8 cellular contexts compared by ENCODE assay signal in the genomic region with DNA sequence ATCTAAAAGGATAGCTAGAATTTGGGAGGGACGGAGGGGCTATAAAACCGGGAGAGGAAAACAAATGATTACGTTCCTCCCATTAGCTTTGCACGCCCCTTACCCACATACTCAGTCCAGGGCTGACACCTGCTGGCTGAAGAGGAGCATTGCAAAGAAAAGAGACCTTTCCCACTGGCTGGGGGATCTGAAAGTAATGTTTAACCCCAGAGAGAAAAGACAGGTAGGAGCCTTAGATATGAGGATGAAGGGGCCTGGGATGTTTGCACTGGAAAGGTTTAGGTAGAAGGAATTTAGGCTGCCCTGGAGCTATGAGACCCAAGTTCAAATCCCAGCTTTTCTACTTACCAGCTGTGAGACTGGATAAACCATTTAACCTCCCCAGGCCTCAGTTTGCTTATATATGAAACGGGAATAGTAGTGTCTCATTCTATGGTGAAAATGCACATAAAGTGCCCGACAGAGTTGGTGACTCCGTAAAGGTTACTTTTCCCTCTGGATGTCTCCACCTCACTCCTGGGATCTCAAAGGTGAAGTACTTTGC.
DNase-seq lines count a peak whose midpoint lies in the region; ATAC-seq and TF ChIP-seq lines count a peak whose summit lies in the region.

No MANE protein-coding gene starts in this region.

- H3K27ac Mint-ChIP-seq in osteocyte (ENCODE audit: unreplicated experiment) = peak overlapping the region; percentile 54

- H3K27me3 Mint-ChIP-seq in osteocyte (ENCODE audit: unreplicated experiment) = no peaks in the 10 kb centered on the region

- H3K27ac ChIP-seq in C4-2B = no peak overlapping the region

- no peaks in the 10 kb centered on the region for H3K9me3 Mint-ChIP-seq in osteocyte (ENCODE audit: unreplicated experiment)

- H3K4me1 Mint-ChIP-seq in osteocyte (ENCODE audit: unreplicated experiment) = peaks cover 28% of the 10 kb centered on the region

- TF ChIP-seq CTCF in C4-2B (conservative IDR thresholded peaks at IDR 0.05) = peak; percentile 93
- TF ChIP-seq CTCF in osteocyte (IDR thresholded peaks at IDR 0.05) = peak; percentile 95

- ATAC-seq in GM18868 (IDR thresholded peaks at IDR 0.05; ENCODE audit: unreplicated experiment) (peak; percentile 85), HG03342 (IDR thresholded peaks at IDR 0.05; ENCODE audit: unreplicated experiment) (peak; percentile 83), HG02840 (IDR thresholded peaks at IDR 0.05; ENCODE audit: low FRiP score, unreplicated experiment) (no peak)

- H3K36me3 Mint-ChIP-seq in osteocyte (ENCODE audit: unreplicated experiment) = no peaks in the 10 kb centered on the region

- DNase-seq in NCI-H524 treated with DMSO at 0.1 percent for 48 hours (lab: John Stamatoyannopoulos, UW) (peak; percentile 26), germinal center (ENCODE audit: low spot score) (peak; percentile 73), osteocyte (ENCODE audit: extremely low spot score, unreplicated experiment) (no peak)
- peak; percentile 65 to 66 for DNase-seq in activated T-cell treated with anti-CD3 and anti-CD28 coated beads, Interleukin-2, amount 50 U/mL, for 48 hours

- H3K4me3 Mint-ChIP-seq in osteocyte (ENCODE audit: unreplicated experiment) = peak overlapping the region; percentile 55
